ENCODE assay signal across 13 cellular contexts in the genomic region with DNA sequence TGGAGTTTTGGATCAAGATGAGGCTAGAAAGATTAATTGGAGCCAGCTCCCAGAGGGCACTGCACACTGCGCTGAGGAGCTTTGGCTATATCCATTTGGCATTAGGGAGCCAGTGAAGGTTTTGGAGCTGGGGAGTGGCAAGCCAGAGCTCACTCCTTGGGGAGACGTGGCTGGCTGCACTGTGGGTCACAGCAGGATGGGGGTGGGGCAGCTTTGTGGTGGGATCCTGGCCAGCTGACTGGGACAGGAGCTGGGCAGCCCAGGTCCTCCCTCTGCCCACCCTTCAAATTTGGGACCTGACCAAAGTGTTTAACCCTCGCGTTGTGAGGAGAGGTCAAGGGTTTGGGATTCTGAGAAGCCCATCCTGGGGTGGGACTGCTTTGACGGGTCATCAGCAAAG. TPM values are rescaled to one million over a fixed set of nuclear protein-coding genes. Genes with fewer than 3 reads are reported as not detected.
DNase-seq lines count a peak whose midpoint lies in the region; ATAC-seq and TF ChIP-seq lines count a peak whose summit lies in the region.
"Had no signal": no experiment of that assay in that cellular context is flagged by ENCODE, and none has a peak within 500 bp of the region (broad histone marks: within the 10 kb centered on the region; RNA-seq: fewer than 3 reads in every experiment).

No MANE protein-coding gene starts in this region.

- H4K20me1 ChIP-seq in PC-3 (ENCODE audit: low read length) = no peaks in the 10 kb centered on the region

- POLR2A ChIA-PET in PC-3 (lab: Charles Lee; ENCODE audit: unreplicated experiment) = no interaction called here

- peak overlapping the region; percentile 79 for H3K9ac ChIP-seq in skeletal muscle satellite cell (ENCODE audit: low read depth, low read length)
- no peak overlapping the region for H3K9ac ChIP-seq in PC-3 (ENCODE audit: low read length)

- no peaks in the 10 kb centered on the region for H3K36me3 ChIP-seq in CD4-positive, CD25-positive, alpha-beta regulatory T cell (ENCODE audit: control insufficient read depth, insufficient read depth, low read length)
- H3K36me3 ChIP-seq in esophagus squamous epithelium (no peaks in the 10 kb centered on the region), skeletal muscle satellite cell (ENCODE audit: insufficient read depth, low read length) (no peaks in the 10 kb centered on the region), PC-3 (ENCODE audit: low read depth, low read length) (no peaks in the 10 kb centered on the region)
- H3K36me3 ChIP-seq: MG63 had no signal

- H3K4me3 ChIP-seq in CD4-positive, CD25-positive, alpha-beta regulatory T cell (ENCODE audit: low read depth, low read length) = peak overlapping the region; percentile 55
- H3K4me3 ChIP-seq in esophagus squamous epithelium = peak overlapping the region in 1 of 4 donors; percentile 37
- H3K4me3 ChIP-seq in skeletal muscle satellite cell (ENCODE audit: low read length) = no peak overlapping the region
- no peak overlapping the region for H3K4me3 ChIP-seq in PC-3 (ENCODE audit: low read length)
- H3K4me3 ChIP-seq: MG63, testis had no signal

- H3K9me3 Mint-ChIP-seq in CD4-positive, CD25-positive, alpha-beta regulatory T cell = no peaks in the 10 kb centered on the region

- H3K27me3 ChIP-seq in CD4-positive, CD25-positive, alpha-beta regulatory T cell (ENCODE audit: control insufficient read depth, insufficient read depth, low read length) = no peaks in the 10 kb centered on the region
- H3K27me3 ChIP-seq in esophagus squamous epithelium (no peaks in the 10 kb centered on the region), skeletal muscle satellite cell (ENCODE audit: control insufficient read depth, insufficient read depth, low read length) (peaks cover 5% of the 10 kb centered on the region), PC-3 (ENCODE audit: low read length) (no peaks in the 10 kb centered on the region)
- H3K27me3 ChIP-seq: MG63, testis had no signal

- H3F3A ChIP-seq in PC-3 (ENCODE audit: low read length, unreplicated experiment) = no peaks in the 10 kb centered on the region

- no peaks in the 10 kb centered on the region for H3K9me3 ChIP-seq in CD4-positive, CD25-positive, alpha-beta regulatory T cell (ENCODE audit: control insufficient read depth in 2 of 2, low read length in 2 of 2)
- H3K9me3 ChIP-seq in T-helper 17 cell (ENCODE audit: control insufficient read depth, low read length, poor library complexity, severe bottlenecking) (no peaks in the 10 kb centered on the region), esophagus squamous epithelium (no peaks in the 10 kb centered on the region), skeletal muscle satellite cell (replicated peaks; ENCODE audit: low read length) (no peaks in the 10 kb centered on the region), PC-3 (ENCODE audit: low read length) (no peaks in the 10 kb centered on the region)
- H3K9me3 ChIP-seq: MG63, testis had no signal

- TF ChIP-seq CTCF in esophagus squamous epithelium (IDR thresholded peaks at IDR 0.05) (no peak), PC-3 (conservative IDR thresholded peaks at IDR 0.05; ENCODE audit: low read depth, low read length) (no peak)

- peak overlapping the region; percentile 81 to 93 (median 87) for H3K4me3 Mint-ChIP-seq in CD4-positive, CD25-positive, alpha-beta regulatory T cell
- H3K4me3 Mint-ChIP-seq in T-helper 17 cell = peak overlapping the region; percentile 91

- H3K79me2 ChIP-seq in PC-3 (ENCODE audit: low read length) = no peaks in the 10 kb centered on the region

- intact Hi-C loops in esophagus squamous epithelium (cut with DNase I) = loop anchor here (5.0 to 10.0 kb wide), 2 partner anchors 58 to 180 kb away; a partner anchor contains a TSS
- intact Hi-C loops in PC-3 (cut with micrococcal nuclease) = no loop called here

- peaks cover 51% of the 10 kb centered on the region for H3K4me1 ChIP-seq in CD4-positive, CD25-positive, alpha-beta regulatory T cell (ENCODE audit: control insufficient read depth, insufficient read depth, low read length, poor library complexity, severe bottlenecking)
- H3K4me1 ChIP-seq in esophagus squamous epithelium (peaks cover 40 to 72% (median 68%) of the 10 kb centered on the region in 3 donors), skeletal muscle satellite cell (ENCODE audit: control insufficient read depth, insufficient read depth, low read length) (peaks cover 23% of the 10 kb centered on the region), PC-3 (ENCODE audit: insufficient read depth, low read length) (no peaks in the 10 kb centered on the region)

- TF ChIP-seq POLR2A in esophagus squamous epithelium (IDR thresholded peaks at IDR 0.05) = no peak

- 92% methylated on average over 2 of the region's 5 CpGs; no CpG with 5 or more reads in 1 of the 2 donors for WGBS in esophagus squamous epithelium, 2 donors

- H3K27me3 Mint-ChIP-seq in CD4-positive, CD25-positive, alpha-beta regulatory T cell = no peaks in the 10 kb centered on the region
- H3K27me3 Mint-ChIP-seq in T-helper 17 cell = no peaks in the 10 kb centered on the region

- no TSS peak for BruUV-seq in PC-3 (replicated peaks; lab: Mats Ljungman, UMichigan)

- no peak for DNase-seq in CD4-positive, CD25-positive, alpha-beta regulatory T cell
- DNase-seq in T-helper 17 cell (no peak), esophagus squamous epithelium (lab: John Stamatoyannopoulos, UW) (no peak), PC-3 (no peak), NAMALWA (ENCODE audit: low spot score) (no peak)
- DNase-seq: kidney; MG63; stimulated activated CD4-positive, alpha-beta T cell treated with anti-CD3 and anti-CD28 coated beads, Interleukin-15, amount 100 ng/mL, for 24 hours; T-helper 9 cell; testis had no signal

- no peaks in the 10 kb centered on the region for H3K9me2 ChIP-seq in PC-3 (replicated peaks; ENCODE audit: low read length)

- H3K4me2 ChIP-seq in skeletal muscle satellite cell (ENCODE audit: low read length) (no peak overlapping the region), PC-3 (ENCODE audit: low read length) (no peak overlapping the region)

- H3K4me1 Mint-ChIP-seq in CD4-positive, CD25-positive, alpha-beta regulatory T cell = peaks cover 16 to 82% (median 32%) of the 10 kb centered on the region in 4 donors
- H3K4me1 Mint-ChIP-seq in T-helper 17 cell = peaks cover 49% of the 10 kb centered on the region

- peak overlapping the region; percentile 100 for H3K27ac Mint-ChIP-seq in CD4-positive, CD25-positive, alpha-beta regulatory T cell
- peak overlapping the region; percentile 99 for H3K27ac Mint-ChIP-seq in T-helper 17 cell

- no peaks in the 10 kb centered on the region for H3K36me3 Mint-ChIP-seq in CD4-positive, CD25-positive, alpha-beta regulatory T cell
- H3K36me3 Mint-ChIP-seq in T-helper 17 cell (ENCODE audit: low read depth) = no peaks in the 10 kb centered on the region

- peak overlapping the region; percentile 90 for H3K27ac ChIP-seq in CD4-positive, CD25-positive, alpha-beta regulatory T cell (ENCODE audit: insufficient read depth, low read length, poor library complexity, severe bottlenecking)
- peak overlapping the region; percentile 87 to 98 (median 94) for H3K27ac ChIP-seq in esophagus squamous epithelium
- no peak overlapping the region for H3K27ac ChIP-seq in PC-3 (ENCODE audit: low read length)

- no peak overlapping the region for H2AFZ ChIP-seq in PC-3 (ENCODE audit: low read length)

- no peak for ATAC-seq in CD4-positive, CD25-positive, alpha-beta regulatory T cell (ENCODE audit: low read depth in 2 of 2)
- ATAC-seq in T-helper 17 cell (no peak), HG03039 (IDR thresholded peaks at IDR 0.05; ENCODE audit: unreplicated experiment) (no peak), PC-3 (no peak), HG03378 (IDR thresholded peaks at IDR 0.05; ENCODE audit: unreplicated experiment) (no peak)

- CTCF ChIA-PET in PC-3 (lab: Charles Lee) = no interaction called here

RNA-seq across cellular contexts. Expression of a gene that starts 5.0 kb away (rescaled TPM):
- total RNA-seq in CD4-positive, CD25-positive, alpha-beta regulatory T cell = 0.52 TPM
- polyA plus RNA-seq in CD4-positive, CD25-positive, alpha-beta regulatory T cell = under 1 TPM in 2 of 4 donors, not detected in 2; 0.05 to 0.20 TPM
- total RNA-seq in T-helper 17 cell = under 1 TPM; 0.31 to 0.37 TPM
- under 1 TPM in 2 of 4 donors, not detected in 2; under 0.01 to 0.15 TPM for total RNA-seq in esophagus squamous epithelium
- total RNA-seq in skeletal muscle satellite cell (2012; rRNA removed) = not detected in 2 replicates
- not detected in 2 replicates for total RNA-seq in PC-3 (2014; rRNA removed)

RNA-seq across cellular contexts. Expression of a gene that starts 58.7 kb away (rescaled TPM):
- total RNA-seq in CD4-positive, CD25-positive, alpha-beta regulatory T cell = 167 TPM
- 100 to 1,000 TPM; 226 to 339 (median 294) TPM for polyA plus RNA-seq in CD4-positive, CD25-positive, alpha-beta regulatory T cell
- 100 to 1,000 TPM; 119 to 124 TPM for total RNA-seq in T-helper 17 cell
- 10 to 100 TPM; 34.1 to 51.7 (median 44.8) TPM for total RNA-seq in esophagus squamous epithelium
- 7.9 and 15.5 TPM in 2 replicates for total RNA-seq in skeletal muscle satellite cell (2012; rRNA removed)
- 13.7 and 14.1 TPM in 2 replicates for total RNA-seq in PC-3 (2014; rRNA removed)
